ENCODE assay signal across 7 cellular contexts in genomic region chr2:130427631-130428030, GRCh38.
A peak's percentile ranks its signal among the peaks of the same experiment; 100 is the strongest.
DNase-seq lines count a peak whose midpoint lies in the region; ATAC-seq and TF ChIP-seq lines count a peak whose summit lies in the region.
"Not testable (repeated sequence)": the region's sequence is repeated elsewhere in the genome, so short reads cannot be mapped to it uniquely, and the experiment has no call there.

No MANE protein-coding gene starts in this region.

- not testable (repeated sequence) for H3K27me3 ChIP-seq in Peyer's patch; rectal smooth muscle tissue (ENCODE audit: control insufficient read depth, insufficient read depth, low read length)

- TF ChIP-seq CTCF in GM12875 (IDR thresholded peaks at IDR 0.05; ENCODE audit: borderline replicate concordance, insufficient read depth, low read depth, low read length) (peak; percentile 31; the same call in 1 of the 2 replicates), Peyer's patch (IDR thresholded peaks at IDR 0.05) (peak in 4 of 6 experiments; percentile 36 to 47 (median 44)), fibroblast of mammary gland (conservative IDR thresholded peaks at IDR 0.05; ENCODE audit: control insufficient read depth, insufficient read depth, low read depth, low read length) (peak; percentile 15)

- DNase-seq in Peyer's patch (peak; percentile 49 to 83 (median 66)), amniotic epithelial cell (ENCODE audit: low read depth) (peak; percentile 15), fibroblast of mammary gland (ENCODE audit: low read depth) (peak; percentile 31), left colon (peak; percentile 68 to 69)

- not testable (repeated sequence) for H3K4me1 ChIP-seq in Peyer's patch; rectal smooth muscle tissue (ENCODE audit: control insufficient read depth, insufficient read depth, low read length)

- not testable (repeated sequence) for H3K9me3 ChIP-seq in Peyer's patch

- H3K36me3 ChIP-seq in Peyer's patch; rectal smooth muscle tissue (ENCODE audit: control insufficient read depth, insufficient read depth, low read length): not testable (repeated sequence)

- ATAC-seq in HG02973 (IDR thresholded peaks at IDR 0.05; ENCODE audit: unreplicated experiment) (peak; percentile 65), left colon (peak; percentile 86)

- H3K4me3 ChIP-seq in GM12875 (ENCODE audit: low read depth, low read length), result peak overlapping the region; percentile 37
- peak overlapping the region; percentile 18 to 52 (median 38) for H3K4me3 ChIP-seq in Peyer's patch
- H3K4me3 ChIP-seq in fibroblast of mammary gland (ENCODE audit: control insufficient read depth, low read depth, low read length), result not testable (repeated sequence)
- peak overlapping the region; percentile 48 for H3K4me3 ChIP-seq in rectal smooth muscle tissue (ENCODE audit: low read length)

- H3K9ac ChIP-seq in rectal smooth muscle tissue (ENCODE audit: low read length), result not testable (repeated sequence)

- intact Hi-C loops in left colon (cut with DNase I, micrococcal nuclease), result not testable (repeated sequence)

- not testable (repeated sequence) for H3K27ac ChIP-seq in Peyer's patch; rectal smooth muscle tissue (ENCODE audit: low read depth, low read length)

- TF ChIP-seq POLR2A in Peyer's patch (IDR thresholded peaks at IDR 0.05), result not testable (repeated sequence)

Comparison
In these comparisons a context has a peak if more than half of its experiments do, and no peak if none do; other contexts are left out.
1. DNase-seq: peak in every context shown above with its lines; median percentile 68 in left colon; 66 in Peyer's patch; 31 in fibroblast of mammary gland; 15 in amniotic epithelial cell.